8 cellular contexts compared by ENCODE assay signal in genomic region chr9:111661802-111662491, GRCh38. TPM values are rescaled to one million over a fixed set of nuclear protein-coding genes. Genes with fewer than 3 reads are reported as not detected.
A peak's percentile ranks its signal among the peaks of the same experiment; 100 is the strongest.
DNase-seq lines count a peak whose midpoint lies in the region; FAIRE-seq and TF ChIP-seq lines count a peak whose summit lies in the region.

No MANE protein-coding gene starts in this region.

- peak overlapping the region; percentile 85 for H3K4me3 ChIP-seq in MM.1S (ENCODE audit: low read length)
- H3K4me3 ChIP-seq in duodenal mucosa (ENCODE audit: low read depth in 1 of 2, low read length in 2 of 2) = peak overlapping the region; percentile 78 to 85
- peak overlapping the region; percentile 62 for H3K4me3 ChIP-seq in lower leg skin (ENCODE audit: low read depth, poor library complexity, severe bottlenecking)

- H3K4me1 Mint-ChIP-seq in activated CD4-positive, alpha-beta T cell treated with anti-CD3 and anti-CD28 coated beads, Interleukin-2, amount 10 ng/mL, durations not matched to agents 7 days and 5 days = peaks cover 25% of the 10 kb centered on the region

- peak overlapping the region; percentile 94 for H3K4me3 Mint-ChIP-seq in activated CD4-positive, alpha-beta T cell treated with anti-CD3 and anti-CD28 coated beads, Interleukin-2, amount 10 ng/mL, durations not matched to agents 7 days and 5 days

- H3K27ac ChIP-seq in MM.1S (ENCODE audit: low read length) (no peak overlapping the region), duodenal mucosa (ENCODE audit: low read depth, low read length) (no peak overlapping the region)

- H3K9me3 ChIP-seq in MM.1S (replicated peaks; ENCODE audit: insufficient read depth, low read length) (no peaks in the 10 kb centered on the region), duodenal mucosa (ENCODE audit: control insufficient read depth in 1 of 2, low read length in 2 of 2) (no peaks in the 10 kb centered on the region)

- peak overlapping the region; percentile 94 for H3K27ac Mint-ChIP-seq in activated CD4-positive, alpha-beta T cell treated with anti-CD3 and anti-CD28 coated beads, Interleukin-2, amount 10 ng/mL, durations not matched to agents 7 days and 5 days

- no peaks in the 10 kb centered on the region for H3K9me2 ChIP-seq in MM.1S (replicated peaks; ENCODE audit: insufficient read depth, low read length)

- H3K79me2 ChIP-seq in MM.1S (ENCODE audit: low read length) = no peaks in the 10 kb centered on the region

- POLR2A ChIA-PET in activated CD4-positive, alpha-beta T cell treated with anti-CD3 and anti-CD28 coated beads, Interleukin-2, amount 10 ng/mL, durations not matched to agents 7 days and 5 days (lab: Charles Lee) = no interaction called here

- no peak for TF ChIP-seq POLR2A in GM12891 (IDR thresholded peaks at IDR 0.05; ENCODE audit: low read depth, low read length)
- TF ChIP-seq POLR2A in lower leg skin (IDR thresholded peaks at IDR 0.05) = no peak

- TF ChIP-seq CTCF in MM.1S (IDR thresholded peaks at IDR 0.05; ENCODE audit: low read length) = no peak
- no peak for TF ChIP-seq CTCF in lower leg skin (IDR thresholded peaks at IDR 0.05)

- H3K27me3 Mint-ChIP-seq in activated CD4-positive, alpha-beta T cell treated with anti-CD3 and anti-CD28 coated beads, Interleukin-2, amount 10 ng/mL, durations not matched to agents 7 days and 5 days = no peaks in the 10 kb centered on the region

- 1 to 2% methylated on average over 33 to 54 of the region's 57 CpGs for WGBS in lower leg skin, 2 donors

- no peaks in the 10 kb centered on the region for H3F3A ChIP-seq in MM.1S (ENCODE audit: insufficient read depth, low read length)

- H3K4me1 ChIP-seq in MM.1S (ENCODE audit: low read length) (no peaks in the 10 kb centered on the region), duodenal mucosa (ENCODE audit: control insufficient read depth in 1 of 2, insufficient read depth in 2 of 2, low read length in 2 of 2) (peaks cover 10 to 14% of the 10 kb centered on the region in 2 donors)

- H2AFZ ChIP-seq in MM.1S (ENCODE audit: low read length) = peak overlapping the region; percentile 93

- FAIRE-seq in GM12891 (lab: Jason Lieb, UNC) = no peak

- H4K20me1 ChIP-seq in MM.1S (ENCODE audit: insufficient read depth, low read length) = no peaks in the 10 kb centered on the region

- H3K36me3 ChIP-seq in MM.1S (replicated peaks; ENCODE audit: insufficient read depth, low read length) = no peaks in the 10 kb centered on the region
- H3K36me3 ChIP-seq in duodenal mucosa (ENCODE audit: control insufficient read depth in 1 of 2, insufficient read depth in 2 of 2, low read length in 2 of 2) = no peaks in the 10 kb centered on the region

- H3K36me3 Mint-ChIP-seq in activated CD4-positive, alpha-beta T cell treated with anti-CD3 and anti-CD28 coated beads, Interleukin-2, amount 10 ng/mL, durations not matched to agents 7 days and 5 days (ENCODE audit: low read depth) = peaks cover 24% of the 10 kb centered on the region

- peak overlapping the region; percentile 31; the same call in 1 of the 2 replicates for H3K9ac ChIP-seq in MM.1S (ENCODE audit: low read length)
- H3K9ac ChIP-seq in duodenal mucosa (ENCODE audit: low read depth in 1 of 2, low read length in 2 of 2) = peak overlapping the region; percentile 52 to 71

- peak; percentile 29 for DNase-seq in GM12891 (ENCODE audit: insufficient read length, low spot score)
- peak; percentile 33 for DNase-seq in HCEC 1CT
- no peak for DNase-seq in MM.1S
- peak; percentile 34 for DNase-seq in activated CD4-positive, alpha-beta T cell treated with anti-CD3 and anti-CD28 coated beads, Interleukin-2, amount 10 ng/mL, durations not matched to agents 7 days and 5 days
- peak in 1 of 2 donors; percentile 87 for DNase-seq in lower leg skin (ENCODE audit: low spot score in 2 of 2)
- peak; percentile 7 to 11 for DNase-seq in stimulated activated CD8-positive, alpha-beta memory T cell treated with anti-CD3 and anti-CD28 coated beads, Interleukin-15, amount 100 ng/mL, for 4 hours (ENCODE audit: low read depth in 2 of 2)
- no peak for DNase-seq in NCI-H2107 (lab: John Stamatoyannopoulos, UW)

- H3K27me3 ChIP-seq in MM.1S (replicated peaks; ENCODE audit: insufficient read depth, low read length) (no peaks in the 10 kb centered on the region), duodenal mucosa (ENCODE audit: control insufficient read depth in 1 of 2, insufficient read depth in 2 of 2, low read length in 2 of 2) (no peaks in the 10 kb centered on the region)

- CTCF ChIA-PET in activated CD4-positive, alpha-beta T cell treated with anti-CD3 and anti-CD28 coated beads, Interleukin-2, amount 10 ng/mL, durations not matched to agents 7 days and 5 days (lab: Charles Lee) = interaction anchor here (0.9 to 1.3 kb wide), 3 partner anchors 11 to 31 kb away, joined by 3 to 4 read pairs (median 4); partner anchors contain the start of gene DNAJC25

- no peaks in the 10 kb centered on the region for H3K9me3 Mint-ChIP-seq in activated CD4-positive, alpha-beta T cell treated with anti-CD3 and anti-CD28 coated beads, Interleukin-2, amount 10 ng/mL, durations not matched to agents 7 days and 5 days

- intact Hi-C loops in lower leg skin (cut with DNase I; ENCODE audit: low total_unique reads) = loop anchor here (5.0 kb wide), 1 partner anchor 1850 kb away; no protein-coding TSS in a partner anchor

- peak overlapping the region; percentile 98 for H3K4me2 ChIP-seq in MM.1S (ENCODE audit: low read depth, low read length)

TF ChIP-seq in GM12891, 5 proteins besides CTCF, POLR2A, EP300 and RAD21:
- TF ChIP-seq SPI1 (IDR thresholded peaks at IDR 0.05; ENCODE audit: low read depth, low read length) (no peak), TAF1 (IDR thresholded peaks at IDR 0.05; ENCODE audit: low read depth, low read length) (no peak), POU2F2 (IDR thresholded peaks at IDR 0.05; ENCODE audit: low read depth, low read length) (no peak), POLR2AphosphoS5 (IDR thresholded peaks at IDR 0.05; ENCODE audit: low read depth, low read length) (no peak), PAX5 (IDR thresholded peaks at IDR 0.05; ENCODE audit: insufficient read depth, low read length, severe bottlenecking) (no peak)

RNA-seq across cellular contexts. Expression of gene GNG10, which starts 0.5 kb away (rescaled TPM):
- polyA plus RNA-seq in GM12891 (2012; ENCODE audit: low read depth, missing spikeins) = 12.2 TPM
- 10 to 100 TPM; 18.0 to 19.3 TPM for total RNA-seq in activated CD4-positive, alpha-beta T cell treated with anti-CD3 and anti-CD28 coated beads, Interleukin-2, amount 10 ng/mL, durations not matched to agents 7 days and 5 days
- total RNA-seq in lower leg skin = 10 to 100 TPM in 2 of 4 donors, 1 to 10 TPM in 2; 5.3 to 21.1 (median 15.4) TPM

RNA-seq across cellular contexts. Expression of gene DNAJC25, which starts 30.8 kb away (rescaled TPM):
- polyA plus RNA-seq in GM12891 (2012; ENCODE audit: low read depth, missing spikeins) = 4.2 TPM
- 1 to 10 TPM; 3.2 to 4.7 TPM for total RNA-seq in activated CD4-positive, alpha-beta T cell treated with anti-CD3 and anti-CD28 coated beads, Interleukin-2, amount 10 ng/mL, durations not matched to agents 7 days and 5 days
- 10 to 100 TPM in 1 of 4 donors, 1 to 10 TPM in 3; 6.8 to 13.1 (median 8.4) TPM for total RNA-seq in lower leg skin

Comparison
In these comparisons a context has a peak if more than half of its experiments do, and no peak if none do; other contexts are left out.
1. DNase-seq: peak in GM12891 (single experiment), HCEC 1CT (single experiment), activated CD4-positive, alpha-beta T cell treated with anti-CD3 and anti-CD28 coated beads, Interleukin-2, amount 10 ng/mL, durations not matched to agents 7 days and 5 days (single experiment) and stimulated activated CD8-positive, alpha-beta memory T cell treated with anti-CD3 and anti-CD28 coated beads, Interleukin-15, amount 100 ng/mL, for 4 hours (2 of 2); none in MM.1S (single experiment) and NCI-H2107 (single experiment).
2. Peak in every context shown above with its lines, with median percentiles within 50 percentile points of each other: H3K4me3 ChIP-seq.